In genomic region chr16:67632415-67633172, GRCh38 we compare ENCODE assay signal across 1 cellular context.
TF ChIP-seq lines count a peak whose summit lies in the region.

No MANE protein-coding gene starts in this region.

TF ChIP-seq in HepG2, 621 proteins besides CTCF, POLR2A, EP300 and RAD21 (continued from another document):
- TF ChIP-seq AHDC1 (CRISPR knock-in tag; IDR thresholded peaks at IDR 0.05; ENCODE audit: borderline replicate concordance) (no peak), MIER2 (CRISPR knock-in tag; IDR thresholded peaks at IDR 0.05) (0 out of 2 replicates have a peak, but pooled peaks have one; percentile 11), SOX6 (IDR thresholded peaks at IDR 0.05) (no peak), SOX6 (CRISPR knock-in tag; IDR thresholded peaks at IDR 0.05) (peak; percentile 52; the same call in 1 of the 2 replicates), SAP130 (CRISPR knock-in tag; IDR thresholded peaks at IDR 0.05; ENCODE audit: low read depth) (0 out of 2 replicates have a peak, but pooled peaks have one; percentile 25), CEBPB (IDR thresholded peaks at IDR 0.05; ENCODE audit: borderline replicate concordance, low read depth, low read length) (peak; percentile 63), ZBTB20 (CRISPR knock-in tag; IDR thresholded peaks at IDR 0.05; ENCODE audit: borderline replicate concordance, low read depth) (no peak), MAFK (conservative IDR thresholded peaks at IDR 0.05 in 1 of 2, IDR thresholded peaks at IDR 0.05 in 1 of 2; ENCODE audit: low read length in 2 of 2) (no peak), ASH2L (IDR thresholded peaks at IDR 0.05; ENCODE audit: insufficient read length, low read depth, low read length) (peak; percentile 44), ZBTB40 (IDR thresholded peaks at IDR 0.05) (no peak), ZBTB40 (CRISPR knock-in tag; IDR thresholded peaks at IDR 0.05) (no peak), SOX13 (IDR thresholded peaks at IDR 0.05) (no peak), SOX13 (CRISPR knock-in tag; conservative IDR thresholded peaks at IDR 0.05 in 1 of 2, IDR thresholded peaks at IDR 0.05 in 1 of 2) (peak in 1 of 2 experiments; percentile 44; a peak in 1 of 4 replicates), NCOA2 (CRISPR knock-in tag; IDR thresholded peaks at IDR 0.05) (peak; percentile 35; the same call in 1 of the 2 replicates), ZNF747 (CRISPR knock-in tag; IDR thresholded peaks at IDR 0.05; ENCODE audit: borderline replicate concordance) (no peak), ZIK1 (CRISPR knock-in tag; IDR thresholded peaks at IDR 0.05; ENCODE audit: borderline replicate concordance, low read depth) (no peak), ZNF891 (CRISPR knock-in tag; IDR thresholded peaks at IDR 0.05) (no peak), TARDBP (CRISPR knock-in tag; IDR thresholded peaks at IDR 0.05) (0 out of 2 replicates have a peak, but pooled peaks have one; percentile 64)
- TF ChIP-seq, protein P1, sequence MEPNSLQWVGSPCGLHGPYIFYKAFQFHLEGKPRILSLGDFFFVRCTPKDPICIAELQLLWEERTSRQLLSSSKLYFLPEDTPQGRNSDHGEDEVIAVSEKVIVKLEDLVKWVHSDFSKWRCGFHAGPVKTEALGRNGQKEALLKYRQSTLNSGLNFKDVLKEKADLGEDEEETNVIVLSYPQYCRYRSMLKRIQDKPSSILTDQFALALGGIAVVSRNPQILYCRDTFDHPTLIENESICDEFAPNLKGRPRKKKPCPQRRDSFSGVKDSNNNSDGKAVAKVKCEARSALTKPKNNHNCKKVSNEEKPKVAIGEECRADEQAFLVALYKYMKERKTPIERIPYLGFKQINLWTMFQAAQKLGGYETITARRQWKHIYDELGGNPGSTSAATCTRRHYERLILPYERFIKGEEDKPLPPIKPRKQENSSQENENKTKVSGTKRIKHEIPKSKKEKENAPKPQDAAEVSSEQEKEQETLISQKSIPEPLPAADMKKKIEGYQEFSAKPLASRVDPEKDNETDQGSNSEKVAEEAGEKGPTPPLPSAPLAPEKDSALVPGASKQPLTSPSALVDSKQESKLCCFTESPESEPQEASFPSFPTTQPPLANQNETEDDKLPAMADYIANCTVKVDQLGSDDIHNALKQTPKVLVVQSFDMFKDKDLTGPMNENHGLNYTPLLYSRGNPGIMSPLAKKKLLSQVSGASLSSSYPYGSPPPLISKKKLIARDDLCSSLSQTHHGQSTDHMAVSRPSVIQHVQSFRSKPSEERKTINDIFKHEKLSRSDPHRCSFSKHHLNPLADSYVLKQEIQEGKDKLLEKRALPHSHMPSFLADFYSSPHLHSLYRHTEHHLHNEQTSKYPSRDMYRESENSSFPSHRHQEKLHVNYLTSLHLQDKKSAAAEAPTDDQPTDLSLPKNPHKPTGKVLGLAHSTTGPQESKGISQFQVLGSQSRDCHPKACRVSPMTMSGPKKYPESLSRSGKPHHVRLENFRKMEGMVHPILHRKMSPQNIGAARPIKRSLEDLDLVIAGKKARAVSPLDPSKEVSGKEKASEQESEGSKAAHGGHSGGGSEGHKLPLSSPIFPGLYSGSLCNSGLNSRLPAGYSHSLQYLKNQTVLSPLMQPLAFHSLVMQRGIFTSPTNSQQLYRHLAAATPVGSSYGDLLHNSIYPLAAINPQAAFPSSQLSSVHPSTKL (CRISPR knock-in tag; IDR thresholded peaks at IDR 0.05), result 0 out of 2 replicates have a peak, but pooled peaks have one; percentile 35
- TF ChIP-seq, protein P2, sequence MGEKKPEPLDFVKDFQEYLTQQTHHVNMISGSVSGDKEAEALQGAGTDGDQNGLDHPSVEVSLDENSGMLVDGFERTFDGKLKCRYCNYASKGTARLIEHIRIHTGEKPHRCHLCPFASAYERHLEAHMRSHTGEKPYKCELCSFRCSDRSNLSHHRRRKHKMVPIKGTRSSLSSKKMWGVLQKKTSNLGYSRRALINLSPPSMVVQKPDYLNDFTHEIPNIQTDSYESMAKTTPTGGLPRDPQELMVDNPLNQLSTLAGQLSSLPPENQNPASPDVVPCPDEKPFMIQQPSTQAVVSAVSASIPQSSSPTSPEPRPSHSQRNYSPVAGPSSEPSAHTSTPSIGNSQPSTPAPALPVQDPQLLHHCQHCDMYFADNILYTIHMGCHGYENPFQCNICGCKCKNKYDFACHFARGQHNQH (CRISPR knock-in tag; IDR thresholded peaks at IDR 0.05), result no peak
TF ChIP-seq in HepG2: peak in this region for 37.
